ENCODE assay signal across 1 cellular context in genomic region chr5:178087199-178087598, GRCh38. TPM values are rescaled to one million over a fixed set of nuclear protein-coding genes. Genes with fewer than 3 reads are reported as not detected.
"Had no signal": no experiment of that assay in that cellular context is flagged by ENCODE, and none has a peak within 500 bp of the region (broad histone marks: within the 10 kb centered on the region; RNA-seq: fewer than 3 reads in every experiment).

No MANE protein-coding gene starts in this region.

RNA-seq across cellular contexts. Expression of gene N4BP3, which starts 26.1 kb away (rescaled TPM):
- total RNA-seq: HepG2 had no signal
